ENCODE assay signal across 10 cellular contexts in the genomic region with DNA sequence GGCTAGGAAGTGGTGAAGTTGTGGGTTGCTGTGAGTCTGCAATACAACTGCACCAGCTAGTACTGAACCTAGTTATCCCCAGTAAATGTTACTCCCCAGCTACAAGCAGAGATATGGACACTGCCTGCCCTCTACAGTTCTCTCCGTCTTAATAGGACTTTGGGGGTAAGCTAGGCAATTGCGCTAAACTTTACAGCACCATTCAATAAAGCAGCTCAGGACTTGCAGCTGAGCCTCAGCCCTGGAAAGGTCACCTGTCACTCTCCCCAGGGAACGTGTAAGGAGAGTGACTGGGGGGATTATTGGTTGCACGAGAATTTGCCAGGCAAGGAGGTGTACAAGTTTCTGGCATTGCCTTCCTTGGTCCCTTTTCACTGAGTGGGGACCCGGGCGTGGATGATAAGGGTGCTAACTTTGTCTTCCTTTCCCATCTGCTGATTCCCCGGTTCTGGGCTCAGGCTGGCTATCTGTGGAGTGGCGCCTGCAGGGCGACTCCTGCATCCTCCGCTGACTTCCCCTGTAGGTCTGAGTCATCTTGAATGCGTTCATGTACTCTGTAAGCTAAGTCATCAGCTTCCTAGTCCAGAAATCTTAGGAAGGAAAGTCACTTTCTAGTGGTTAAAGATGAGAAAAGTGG.
A peak's percentile ranks its signal among the peaks of the same experiment; 100 is the strongest.
DNase-seq lines count a peak whose midpoint lies in the region; ATAC-seq, FAIRE-seq and TF ChIP-seq lines count a peak whose summit lies in the region.
"Had no signal": no experiment of that assay in that cellular context is flagged by ENCODE, and none has a peak within 500 bp of the region (broad histone marks: within the 10 kb centered on the region; RNA-seq: fewer than 3 reads in every experiment).

No MANE protein-coding gene starts in this region.

- TF ChIP-seq CTCF in BJ (IDR thresholded peaks at IDR 0.05; ENCODE audit: insufficient read depth, low read depth, low read length) = no peak
- TF ChIP-seq CTCF in keratinocyte (optimal IDR thresholded peaks at IDR 0.05 in 1 of 3, IDR thresholded peaks at IDR 0.05 in 1 of 3, conservative IDR thresholded peaks at IDR 0.05 in 1 of 3; ENCODE audit: extremely low read depth in 1 of 3, insufficient read depth in 2 of 3, low read length in 3 of 3) = no peak

- H3K27me3 ChIP-seq in BJ (ENCODE audit: control insufficient read depth, insufficient read depth, low read length) = no peaks in the 10 kb centered on the region
- H3K27me3 ChIP-seq in adipocyte (replicated peaks; ENCODE audit: control insufficient read depth, insufficient read depth, low read length) = no peaks in the 10 kb centered on the region
- H3K27me3 ChIP-seq in keratinocyte (ENCODE audit: control insufficient read depth, extremely low read depth, insufficient read depth, low read length) = no peaks in the 10 kb centered on the region

- no peaks in the 10 kb centered on the region for H4K20me1 ChIP-seq in keratinocyte (ENCODE audit: control insufficient read depth, extremely low read depth, insufficient read depth, low read length)

- CTCF ChIA-PET in BJ (lab: Yijun Ruan, JAX) = interaction anchor here (0.9 to 3.5 kb wide), 6 partner anchors 9 to 285 kb away, joined by 3 to 21 read pairs (median 10); no protein-coding TSS in a partner anchor

- ATAC-seq in HG03108 (IDR thresholded peaks at IDR 0.05; ENCODE audit: unreplicated experiment) = no peak
- no peak for ATAC-seq in GM21786 (IDR thresholded peaks at IDR 0.05; ENCODE audit: unreplicated experiment)

- peak; percentile 27 for DNase-seq in BJ (ENCODE audit: low read depth)
- DNase-seq in KBM-7 = peak; percentile 58
- DNase-seq in adipocyte (ENCODE audit: low read depth) = peak; percentile 52
- peak; percentile 11 for DNase-seq in keratinocyte (ENCODE audit: low read depth, low spot score)
- no peak for DNase-seq in NCI-H146 (lab: John Stamatoyannopoulos, UW)
- DNase-seq in NCI-H345 treated with DMSO at 0.1 percent for 48 hours (lab: John Stamatoyannopoulos, UW; ENCODE audit: unreplicated experiment) = no peak
- DNase-seq: left ventricle myocardium inferior had no signal

- POLR2A ChIA-PET in BJ (lab: Charles Lee) = no interaction called here

- H3K27ac ChIP-seq in keratinocyte (ENCODE audit: control insufficient read depth, insufficient read depth, low read length) = no peak overlapping the region
- H3K27ac ChIP-seq: left ventricle myocardium inferior had no signal

- no peaks in the 10 kb centered on the region for H3K79me2 ChIP-seq in keratinocyte (ENCODE audit: control insufficient read depth, insufficient read depth, low read length)

- in situ Hi-C loops in KBM-7 (cut with MboI; ENCODE audit: low pct_unique_long_range_greater_than_20kb, low sequenced_read_pairs) = no loop called here

- no peak for FAIRE-seq in keratinocyte (lab: Jason Lieb, UNC)

- H2AFZ ChIP-seq in keratinocyte (ENCODE audit: control insufficient read depth, low read length) = no peak overlapping the region

- H3K9me3 ChIP-seq in adipocyte (ENCODE audit: control insufficient read depth, low read length) = no peaks in the 10 kb centered on the region
- no peaks in the 10 kb centered on the region for H3K9me3 ChIP-seq in keratinocyte (ENCODE audit: control insufficient read depth, low read depth, low read length)
- H3K9me3 ChIP-seq: left ventricle myocardium inferior had no signal

- H3K9me1 ChIP-seq in keratinocyte (ENCODE audit: control insufficient read depth, extremely low read depth, insufficient read depth, low read length) = no peaks in the 10 kb centered on the region

- H3K36me3 ChIP-seq in BJ (ENCODE audit: control insufficient read depth, insufficient read depth, low read length) (peaks cover 3% of the 10 kb centered on the region), adipocyte (ENCODE audit: control insufficient read depth, insufficient read depth, low read length, severe bottlenecking) (peaks cover 48% of the 10 kb centered on the region), keratinocyte (ENCODE audit: control insufficient read depth in 2 of 2, extremely low read depth in 1 of 2, insufficient read depth in 2 of 2, low read length in 2 of 2) (no peaks in the 10 kb centered on the region)

- dilution Hi-C loops in keratinocyte (cut with MboI; ENCODE audit: extremely low pct_ligation_motif_present, low sequenced_read_pairs) = loop anchor here (25.0 kb wide), 1 partner anchor 160 kb away; no protein-coding TSS in a partner anchor

- peaks cover 10% of the 10 kb centered on the region for H3K4me1 ChIP-seq in adipocyte (ENCODE audit: control insufficient read depth, insufficient read depth, low read length)
- no peaks in the 10 kb centered on the region for H3K4me1 ChIP-seq in keratinocyte (ENCODE audit: control insufficient read depth, extremely low read depth, insufficient read depth, low read length)

- H3K9ac ChIP-seq in adipocyte (ENCODE audit: low read length) (no peak overlapping the region), keratinocyte (ENCODE audit: control insufficient read depth, extremely low read depth, insufficient read depth, low read length) (no peak overlapping the region)

- H3K4me3 ChIP-seq in BJ (ENCODE audit: low read depth, low read length) = no peak overlapping the region
- H3K4me3 ChIP-seq in adipocyte (ENCODE audit: low read length) = no peak overlapping the region
- no peak overlapping the region for H3K4me3 ChIP-seq in keratinocyte (ENCODE audit: control insufficient read depth in 2 of 3, extremely low read depth in 1 of 3, insufficient read depth in 2 of 3, low read depth in 1 of 3, low read length in 3 of 3)
- H3K4me3 ChIP-seq: coronary artery, left ventricle myocardium inferior had no signal

- H3K4me2 ChIP-seq in keratinocyte (ENCODE audit: control insufficient read depth, extremely low read depth, insufficient read depth, low read depth, low read length) = no peak overlapping the region

Comparison
In these comparisons a context has a peak if more than half of its experiments do, and no peak if none do; other contexts are left out.
1. DNase-seq: peak in BJ (single experiment), KBM-7 (single experiment), adipocyte (single experiment) and keratinocyte (single experiment); none in NCI-H146 (single experiment) and NCI-H345 treated with DMSO at 0.1 percent for 48 hours (single experiment).